18 cellular contexts compared by ENCODE assay signal in the genomic region with DNA sequence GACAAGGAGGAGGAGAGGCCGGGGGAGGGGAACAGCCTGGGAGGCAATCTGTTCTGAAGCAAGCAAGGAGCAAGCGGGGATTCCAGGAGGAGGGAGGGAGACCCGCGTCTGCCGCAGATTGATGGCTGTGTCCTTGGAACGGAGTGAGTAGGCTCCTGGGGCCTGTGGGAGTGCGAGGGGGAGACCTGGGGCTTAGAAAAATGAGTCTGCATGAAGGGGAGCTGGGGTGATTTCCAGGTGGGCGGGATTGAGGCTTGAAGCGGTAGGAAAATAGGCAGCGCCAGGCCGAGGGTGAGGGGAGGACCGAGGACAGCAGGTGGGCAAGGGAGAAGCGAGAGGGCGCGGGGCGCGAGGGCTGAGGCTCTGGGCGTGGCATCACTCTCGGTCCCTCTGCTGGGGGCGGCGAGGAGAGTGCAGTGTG. TPM values are rescaled to one million over a fixed set of nuclear protein-coding genes. Genes with fewer than 3 reads are reported as not detected.
DNase-seq lines count a peak whose midpoint lies in the region; ATAC-seq and TF ChIP-seq lines count a peak whose summit lies in the region.
"Had no signal": no experiment of that assay in that cellular context is flagged by ENCODE, and none has a peak within 500 bp of the region (broad histone marks: within the 10 kb centered on the region; RNA-seq: fewer than 3 reads in every experiment).

No MANE protein-coding gene starts in this region.

- no peaks in the 10 kb centered on the region for H3K36me3 Mint-ChIP-seq in type B pancreatic cell

- H3K27me3 ChIP-seq in mesendoderm (ENCODE audit: insufficient read depth, low read length, poor library complexity) (no peaks in the 10 kb centered on the region), heart left ventricle (peaks cover 0 to 12% (median 4%) of the 10 kb centered on the region in 9 donors)
- H3K27me3 ChIP-seq: ascending aorta had no signal

- H2BK5ac ChIP-seq in mesendoderm (ENCODE audit: low read length): no peak overlapping the region

- no peak overlapping the region for H2BK15ac ChIP-seq in mesendoderm (replicated peaks; ENCODE audit: low read depth)

- peaks cover 14% of the 10 kb centered on the region for H3K4me1 Mint-ChIP-seq in type B pancreatic cell (ENCODE audit: unreplicated experiment)

- no peaks in the 10 kb centered on the region for H3K79me2 ChIP-seq in mesendoderm (ENCODE audit: control insufficient read depth, insufficient read depth, low read length)

- no peak for ATAC-seq in heart left ventricle

- H3K56ac ChIP-seq in mesendoderm (ENCODE audit: low read length): peak overlapping the region; percentile 73

- H2BK120ac ChIP-seq in mesendoderm (ENCODE audit: low read depth, low read length): no peak overlapping the region

- H3K9me3 Mint-ChIP-seq in type B pancreatic cell: no peaks in the 10 kb centered on the region

- no peak for TF ChIP-seq CTCF in type B pancreatic cell (conservative IDR thresholded peaks at IDR 0.05)
- TF ChIP-seq CTCF in heart left ventricle (IDR thresholded peaks at IDR 0.05): no peak

- intact Hi-C loops in heart left ventricle (cut with DNase I): no loop called here

- no peak overlapping the region for H4K8ac ChIP-seq in mesendoderm (ENCODE audit: low read depth, low read length)

- H4K5ac ChIP-seq in mesendoderm (ENCODE audit: low read length): no peak overlapping the region

- no peak for TF ChIP-seq POLR2A in heart left ventricle (IDR thresholded peaks at IDR 0.05)

- H3K4me1 ChIP-seq in mesendoderm (ENCODE audit: control insufficient read depth, low read depth, low read length) (peaks cover 2% of the 10 kb centered on the region), heart left ventricle (peaks cover 0 to 5% (median 0%) of the 10 kb centered on the region in 12 donors)
- H3K4me1 ChIP-seq: ascending aorta had no signal

- peak overlapping the region; percentile 46 for H3K9ac ChIP-seq in mesendoderm (ENCODE audit: low read length)
- H3K9ac ChIP-seq: GM23248 had no signal

- no peak overlapping the region for H3K18ac ChIP-seq in mesendoderm (ENCODE audit: low read length)

- peak overlapping the region; percentile 48 for H3K4me3 ChIP-seq in mesendoderm (ENCODE audit: low read length)
- H3K4me3 ChIP-seq in heart left ventricle: no peak overlapping the region
- H3K4me3 ChIP-seq: ascending aorta, GM23248, thoracic aorta had no signal

- WGBS in mesendoderm (ENCODE audit: extremely low coverage, insufficient coverage, low lambda C conversion rate): no CpG with 5 or more reads among the region's 21 CpGs
- 26 to 45% (median 42%) methylated on average over 21 of the region's 21 CpGs for WGBS in heart left ventricle, 4 donors

- no peaks in the 10 kb centered on the region for H3K79me1 ChIP-seq in mesendoderm (ENCODE audit: low read length)

- peak overlapping the region; percentile 87 for H3K4me2 ChIP-seq in mesendoderm (ENCODE audit: low read length)

- H3K27me3 Mint-ChIP-seq in type B pancreatic cell: peaks cover 30% of the 10 kb centered on the region

- no peak overlapping the region for H2AK5ac ChIP-seq in mesendoderm (ENCODE audit: low read length)

- H3K27ac Mint-ChIP-seq in type B pancreatic cell: peak overlapping the region; percentile 17

- H3K4me3 Mint-ChIP-seq in type B pancreatic cell: peak overlapping the region; percentile 76

- no peak overlapping the region for H3K23ac ChIP-seq in mesendoderm (ENCODE audit: low read length)

- no peak overlapping the region for H3K4ac ChIP-seq in mesendoderm (ENCODE audit: low read depth, low read length)

- DNase-seq in NCI-H1417 (lab: John Stamatoyannopoulos, UW): peak in 2 of 3 experiments; percentile 31 to 56
- no peak for DNase-seq in NCI-H1417 treated with DMSO at 0.1 percent for 48 hours (lab: John Stamatoyannopoulos, UW)
- DNase-seq in ecto neural progenitor cell (ENCODE audit: low spot score): peak; percentile 73
- DNase-seq in mesendoderm: peak; percentile 70
- no peak for DNase-seq in type B pancreatic cell (ENCODE audit: extremely low spot score, unreplicated experiment)
- no peak for DNase-seq in stimulated activated naive CD4-positive, alpha-beta T cell (lab: John Stamatoyannopoulos, UW)
- no peak for DNase-seq in heart left ventricle
- DNase-seq in activated CD4-positive, CD25-positive, alpha-beta regulatory T cell (lab: John Stamatoyannopoulos, UW): no peak
- DNase-seq: 8988T, activated gamma-delta T cell treated with Interleukin-2 at 50 U/mL for 16 hours, GM23248, NCI-H1436, NCI-H510A had no signal

- H3K36me3 ChIP-seq in mesendoderm (ENCODE audit: control insufficient read depth, insufficient read depth, low read length) (no peaks in the 10 kb centered on the region), heart left ventricle (no peaks in the 10 kb centered on the region)
- H3K36me3 ChIP-seq: ascending aorta, thoracic aorta had no signal

- H3K9me3 ChIP-seq in heart left ventricle: no peaks in the 10 kb centered on the region
- H3K9me3 ChIP-seq: ascending aorta, thoracic aorta had no signal

- H3K27ac ChIP-seq in mesendoderm (ENCODE audit: low read depth, low read length): no peak overlapping the region
- no peak overlapping the region for H3K27ac ChIP-seq in heart left ventricle
- H3K27ac ChIP-seq: ascending aorta, C4-2B, GM23248, thoracic aorta had no signal

RNA-seq across cellular contexts. Expression of a gene that starts 1.6 kb away (rescaled TPM):
- 0.38 TPM for polyA plus RNA-seq in mesendoderm (2013, experiment 1 of 2)
- 0.25 TPM for polyA plus RNA-seq in mesendoderm (2013, experiment 2 of 2)
- 0.48 and 2.9 TPM in 2 replicates for total RNA-seq in type B pancreatic cell (ENCODE audit: low replicate concordance)
- 1 to 10 TPM in 1 of 9 donors, under 1 TPM in 5, not detected in 3; 0.07 to 1.1 (median 0.35) TPM for total RNA-seq in heart left ventricle
- polyA plus RNA-seq in heart left ventricle: under 1 TPM; 0.08 to 0.14 TPM
- total RNA-seq: ascending aorta, epithelial cell of proximal tubule, GM23248, renal cortical epithelial cell, thoracic aorta had no signal
- polyA plus RNA-seq: GM23248 had no signal

RNA-seq across cellular contexts. Expression of a gene that starts 56.9 kb away (rescaled TPM):
- polyA plus RNA-seq in mesendoderm (2013, experiment 1 of 2): 17.1 TPM
- 15.2 TPM for polyA plus RNA-seq in mesendoderm (2013, experiment 2 of 2)
- 0.36 and 2.0 TPM in 2 replicates for total RNA-seq in type B pancreatic cell (ENCODE audit: low replicate concordance)
- 10 to 100 TPM in 4 of 9 donors, 1 to 10 TPM in 5; 5.7 to 63.3 (median 9.9) TPM for total RNA-seq in heart left ventricle
- polyA plus RNA-seq in heart left ventricle: 1 to 10 TPM; 1.1 to 8.9 TPM
- total RNA-seq: epithelial cell of proximal tubule, GM23248, renal cortical epithelial cell had no signal

Comparison
In these comparisons a context has a peak if more than half of its experiments do, and no peak if none do; other contexts are left out.
1. DNase-seq: peak in NCI-H1417 (2 of 3), ecto neural progenitor cell (single experiment) and mesendoderm (single experiment); none in NCI-H1417 treated with DMSO at 0.1 percent for 48 hours (single experiment), type B pancreatic cell (single experiment), stimulated activated naive CD4-positive, alpha-beta T cell (0 of 6), heart left ventricle (0 of 5) and activated CD4-positive, CD25-positive, alpha-beta regulatory T cell (0 of 4).